8 cellular contexts compared by ENCODE assay signal in the genomic region with DNA sequence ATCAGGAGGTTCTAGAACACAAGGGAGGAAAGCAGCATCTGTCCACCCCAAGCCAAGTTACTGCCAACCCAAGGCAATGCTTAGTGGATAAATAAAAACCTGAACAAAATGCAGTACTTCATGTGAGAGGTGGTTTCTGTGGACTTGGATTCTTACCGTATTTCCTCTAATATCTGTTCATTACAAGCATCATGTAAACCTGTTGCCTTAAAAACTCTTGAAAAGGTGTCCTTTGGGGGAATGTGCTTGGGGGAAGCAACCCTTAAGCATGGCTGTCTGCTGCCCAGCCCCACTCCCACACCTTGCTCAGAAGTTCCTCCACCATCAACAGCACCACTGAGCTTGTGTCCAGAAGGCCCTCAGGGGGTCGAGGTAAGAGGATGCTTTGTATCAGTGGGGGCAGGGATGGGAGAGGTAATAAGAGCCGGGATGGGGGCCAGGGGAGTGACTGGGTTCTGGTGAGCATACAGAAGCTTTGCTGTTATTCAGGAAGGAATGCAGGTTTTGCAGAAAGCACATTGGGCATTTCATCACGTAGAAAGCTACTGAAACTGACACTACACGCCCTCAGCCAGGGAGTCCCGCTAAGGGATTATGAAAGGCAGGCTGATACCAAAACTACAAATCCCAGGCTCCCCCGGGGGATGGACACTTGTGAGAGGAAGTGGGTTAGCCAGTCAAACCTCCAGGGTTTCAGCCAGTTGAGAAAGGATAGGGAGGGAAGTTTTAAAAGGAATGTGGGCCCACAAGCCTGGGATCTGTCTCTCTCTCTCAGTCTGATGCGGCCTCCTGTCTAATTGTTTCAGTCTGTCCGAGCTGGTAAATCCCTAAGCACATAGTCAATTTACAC. TPM values are rescaled to one million over a fixed set of nuclear protein-coding genes. Genes with fewer than 3 reads are reported as not detected.
DNase-seq lines count a peak whose midpoint lies in the region; TF ChIP-seq lines count a peak whose summit lies in the region.

No MANE protein-coding gene starts in this region.

- H3K27me3 ChIP-seq in NT2/D1 (ENCODE audit: insufficient read depth, insufficient read length) (no peaks in the 10 kb centered on the region), osteoblast (ENCODE audit: insufficient read depth, low read length) (no peaks in the 10 kb centered on the region)

- peak overlapping the region; percentile 44 for H2AFZ ChIP-seq in osteoblast (ENCODE audit: low read length)

- H3K4me3 ChIP-seq in NT2/D1 (ENCODE audit: insufficient read length, low read depth): peak overlapping the region; percentile 31
- no peak overlapping the region for H3K4me3 ChIP-seq in foreskin fibroblast (ENCODE audit: low read depth in 1 of 2, low read length in 2 of 2)
- H3K4me3 ChIP-seq in osteoblast (ENCODE audit: insufficient read depth, low read length): peak overlapping the region; percentile 41

- H3K9me3 ChIP-seq in NT2/D1 (ENCODE audit: insufficient read depth, low read length) (no peaks in the 10 kb centered on the region), osteoblast (ENCODE audit: low read depth, low read length) (no peaks in the 10 kb centered on the region)

- H3K9ac ChIP-seq in NT2/D1 (ENCODE audit: insufficient read length, low read depth): peak overlapping the region; percentile 38

- H3K36me3 ChIP-seq in NT2/D1 (ENCODE audit: insufficient read depth, insufficient read length, low read length) (no peaks in the 10 kb centered on the region), osteoblast (ENCODE audit: insufficient read depth, low read length) (peaks cover 9% of the 10 kb centered on the region)

- no peaks in the 10 kb centered on the region for H3K79me2 ChIP-seq in osteoblast (ENCODE audit: insufficient read depth, low read length)

- TF ChIP-seq CTCF in foreskin fibroblast (IDR thresholded peaks at IDR 0.05; ENCODE audit: low read depth, low read length) (no peak), osteoblast (IDR thresholded peaks at IDR 0.05; ENCODE audit: extremely low read depth, low read depth, low read length) (no peak)

- H3K4me2 ChIP-seq in osteoblast (ENCODE audit: insufficient read depth, low read length): peak overlapping the region; percentile 71

- peaks cover 3% of the 10 kb centered on the region for H3K4me1 ChIP-seq in NT2/D1 (ENCODE audit: insufficient read depth, insufficient read length)
- peaks cover 16% of the 10 kb centered on the region for H3K4me1 ChIP-seq in osteoblast (ENCODE audit: insufficient read depth, low read length)

- DNase-seq in GM03348 (ENCODE audit: low spot score): peak; percentile 93
- DNase-seq in NT2/D1 (ENCODE audit: low read depth, low spot score): peak; percentile 85
- peak; percentile 77 to 90 for DNase-seq in foreskin fibroblast
- DNase-seq in osteoblast (ENCODE audit: insufficient read length, low spot score, missing footprints): peak; percentile 94
- no peak for DNase-seq in NCI-H187 (lab: John Stamatoyannopoulos, UW)
- DNase-seq in 8988T: no peak
- no peak for DNase-seq in C1 segment of cervical spinal cord (lab: John Stamatoyannopoulos, UW)
- DNase-seq in NCI-H446 (lab: John Stamatoyannopoulos, UW): no peak

- H3K27ac ChIP-seq in osteoblast (ENCODE audit: low read depth, low read length): peak overlapping the region; percentile 62

- no peaks in the 10 kb centered on the region for H4K20me1 ChIP-seq in osteoblast (ENCODE audit: insufficient read depth, low read length)

RNA-seq across cellular contexts. Expression of gene KCNJ1, which starts 52.0 kb away (rescaled TPM):
- total RNA-seq in osteoblast: not detected in 2 replicates

Comparison
In these comparisons a context has a peak if more than half of its experiments do, and no peak if none do; other contexts are left out.
1. DNase-seq: peak in GM03348 (single experiment), NT2/D1 (single experiment), foreskin fibroblast (2 of 2) and osteoblast (single experiment); none in NCI-H187 (0 of 2), 8988T (single experiment), C1 segment of cervical spinal cord (0 of 14) and NCI-H446 (0 of 2).
2. H3K4me3 ChIP-seq: peak in NT2/D1 (single experiment) and osteoblast (single experiment); none in foreskin fibroblast (0 of 2).